In genomic region chr10:71714592-71714991, GRCh38 we compare ENCODE assay signal across 1 cellular context.
TF ChIP-seq lines count a peak whose summit lies in the region.

No MANE protein-coding gene starts in this region.

TF ChIP-seq in GM12878, 131 proteins besides CTCF, POLR2A, EP300 and RAD21 (continued from another document):
- no peak for TF ChIP-seq CEBPZ (IDR thresholded peaks at IDR 0.05; ENCODE audit: low read depth, low read length)
- TF ChIP-seq PAX8 (IDR thresholded peaks at IDR 0.05) = no peak
